ENCODE assay signal across 1 cellular context in the genomic region with DNA sequence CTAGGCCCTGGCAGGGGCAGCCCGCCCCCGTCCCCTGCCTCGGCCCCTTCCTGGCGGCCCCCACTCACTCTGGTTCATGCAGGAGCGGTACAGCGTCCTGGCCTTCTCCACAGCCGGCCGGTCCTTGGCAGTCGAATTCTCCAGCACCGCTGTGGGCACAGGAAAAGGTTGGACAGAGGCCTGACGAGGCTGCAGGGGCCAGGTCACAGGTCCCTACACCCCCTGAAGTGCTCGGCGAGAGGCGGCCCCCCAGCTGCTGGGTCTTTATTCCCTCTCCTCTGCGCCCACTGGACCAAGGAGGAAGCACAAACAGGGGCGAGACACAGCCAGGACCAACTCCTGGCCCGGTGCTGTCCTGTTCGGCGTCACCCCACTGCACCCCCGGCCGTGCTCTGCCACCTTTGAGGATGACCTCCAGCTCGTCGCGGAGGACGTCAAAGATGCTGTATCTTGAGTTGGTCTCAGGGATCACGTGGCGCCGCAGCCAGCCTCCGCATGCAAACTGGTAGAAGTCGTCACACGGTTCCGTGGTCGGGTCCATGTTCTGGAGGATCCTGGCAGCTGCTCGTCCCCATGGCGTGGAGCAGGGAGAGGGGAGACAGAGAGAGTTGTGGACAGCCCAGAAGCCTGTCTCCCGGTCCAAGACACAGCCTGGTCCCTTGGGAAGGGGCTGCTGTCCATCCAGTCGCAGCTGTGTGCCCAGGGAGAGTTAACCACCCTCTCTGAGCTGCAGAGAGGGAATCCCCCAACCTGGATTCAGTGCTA.
TF ChIP-seq lines count a peak whose summit lies in the region.

No MANE protein-coding gene starts in this region.

TF ChIP-seq in K562, 482 proteins besides CTCF, POLR2A, EP300 and RAD21:
- TF ChIP-seq RHOXF2B (CRISPR knock-in tag; conservative IDR thresholded peaks at IDR 0.05) (no peak), USF1 (CRISPR knock-in tag; IDR thresholded peaks at IDR 0.05) (peak; percentile 28; the same call in 1 of the 2 replicates), ZNF407 (IDR thresholded peaks at IDR 0.05; ENCODE audit: low read depth) (no peak), ZFP36 (IDR thresholded peaks at IDR 0.05; ENCODE audit: low read depth, low read length, partially characterized antibody) (peak; percentile 36)
- TF ChIP-seq, protein P1, sequence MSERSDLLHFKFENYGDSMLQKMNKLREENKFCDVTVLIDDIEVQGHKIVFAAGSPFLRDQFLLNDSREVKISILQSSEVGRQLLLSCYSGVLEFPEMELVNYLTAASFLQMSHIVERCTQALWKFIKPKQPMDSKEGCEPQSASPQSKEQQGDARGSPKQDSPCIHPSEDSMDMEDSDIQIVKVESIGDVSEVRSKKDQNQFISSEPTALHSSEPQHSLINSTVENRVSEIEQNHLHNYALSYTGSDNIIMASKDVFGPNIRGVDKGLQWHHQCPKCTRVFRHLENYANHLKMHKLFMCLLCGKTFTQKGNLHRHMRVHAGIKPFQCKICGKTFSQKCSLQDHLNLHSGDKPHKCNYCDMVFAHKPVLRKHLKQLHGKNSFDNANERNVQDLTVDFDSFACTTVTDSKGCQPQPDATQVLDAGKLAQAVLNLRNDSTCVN (CRISPR knock-in tag; IDR thresholded peaks at IDR 0.05), result no peak
- TF ChIP-seq, protein P2, sequence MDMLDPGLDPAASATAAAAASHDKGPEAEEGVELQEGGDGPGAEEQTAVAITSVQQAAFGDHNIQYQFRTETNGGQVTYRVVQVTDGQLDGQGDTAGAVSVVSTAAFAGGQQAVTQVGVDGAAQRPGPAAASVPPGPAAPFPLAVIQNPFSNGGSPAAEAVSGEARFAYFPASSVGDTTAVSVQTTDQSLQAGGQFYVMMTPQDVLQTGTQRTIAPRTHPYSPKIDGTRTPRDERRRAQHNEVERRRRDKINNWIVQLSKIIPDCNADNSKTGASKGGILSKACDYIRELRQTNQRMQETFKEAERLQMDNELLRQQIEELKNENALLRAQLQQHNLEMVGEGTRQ (CRISPR knock-in tag; IDR thresholded peaks at IDR 0.05), result peak; percentile 67
